In the genomic region with DNA sequence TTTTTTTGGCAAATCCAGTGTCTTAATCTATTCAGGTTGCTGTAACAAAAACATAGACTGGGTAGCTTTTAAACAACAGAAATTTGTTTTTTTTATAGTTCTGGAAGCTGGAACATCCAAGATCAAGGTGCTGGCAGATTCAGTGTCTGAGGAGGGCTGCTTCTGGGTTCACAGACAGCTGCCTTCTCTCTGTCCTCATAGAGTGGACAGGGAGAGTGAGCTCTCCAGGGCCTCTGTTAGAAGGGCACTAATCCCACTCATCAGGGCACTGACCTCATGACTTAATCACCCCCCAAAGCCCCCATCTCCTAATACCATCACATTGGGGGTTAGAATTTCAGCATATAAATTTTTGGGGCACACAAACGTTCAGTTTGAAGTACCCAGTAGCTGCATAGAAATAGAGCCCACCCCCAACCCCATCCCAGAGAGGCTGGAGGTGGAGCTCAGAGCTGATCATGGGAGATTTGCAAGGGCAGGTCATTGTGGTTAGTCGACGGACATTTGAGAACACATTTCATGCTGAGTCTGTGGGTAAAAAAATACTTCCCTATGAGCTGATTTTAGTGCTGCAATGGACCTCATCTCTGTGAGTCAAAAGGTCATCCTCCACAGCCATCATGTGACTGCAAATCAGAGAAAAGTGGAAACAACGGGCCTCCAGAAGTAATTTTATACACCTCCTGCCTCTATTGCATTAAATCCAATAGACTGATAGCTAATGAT, we compare ENCODE assay signal across 22 cellular contexts.
DNase-seq lines count a peak whose midpoint lies in the region; ATAC-seq and TF ChIP-seq lines count a peak whose summit lies in the region.
"Had no signal": no experiment of that assay in that cellular context is flagged by ENCODE, and none has a peak within 500 bp of the region (broad histone marks: within the 10 kb centered on the region; RNA-seq: fewer than 3 reads in every experiment).

No MANE protein-coding gene starts in this region.

- H3K4me3 ChIP-seq in GM12865 (ENCODE audit: low read depth, low read length) = no peak overlapping the region

- DNase-seq in GM12865 (ENCODE audit: low read depth) (peak; percentile 20), NOMO-1 treated with DMSO at 0.1 percent for 48 hours (lab: John Stamatoyannopoulos, UW; ENCODE audit: unreplicated experiment) (peak; percentile 87), non-pigmented ciliary epithelial cell (ENCODE audit: low read depth) (peak; percentile 26), mesothelial cell of epicardium (ENCODE audit: low spot score in 2 of 2, unreplicated experiment in 2 of 2) (no peak)
- DNase-seq in effector memory CD8-positive, alpha-beta T cell = no peak
- no peak for DNase-seq in activated naive CD4-positive, alpha-beta T cell treated with anti-CD3 and anti-CD28 coated beads, Interleukin-2, amount 50 U/mL, for 72 hours (ENCODE audit: low spot score in 2 of 2)
- no peak for DNase-seq in stimulated activated effector memory CD8-positive, alpha-beta T cell treated with anti-CD3 and anti-CD28 coated beads, Interleukin-12 subunit alpha, Interleukin-12 subunit beta, amount 100 ng/mL, for 72 hours (ENCODE audit: low spot score in 2 of 2)
- DNase-seq: activated CD8-positive, alpha-beta T cell treated with anti-CD3 and anti-CD28 coated beads for 36 hours; activated naive CD4-positive, alpha-beta T cell treated with anti-CD3 and anti-CD28 coated beads, Interleukin-2, amount 50 U/mL, for 16 hours; activated T-cell treated with anti-CD3 and anti-CD28 coated beads, Interleukin-2, amount 50 U/mL, for 4 hours; dermis blood vessel endothelial cell; DND-41; foreskin fibroblast; kidney glomerular epithelial cell; midbrain; NCI-H1092; NCI-H524; nucleus accumbens; right cardiac atrium; SIG-M5; T-helper 17 cell had no signal

- no peaks in the 10 kb centered on the region for H3K36me3 Mint-ChIP-seq in effector memory CD8-positive, alpha-beta T cell (ENCODE audit: insufficient read depth)
- peaks cover 1% of the 10 kb centered on the region for H3K36me3 Mint-ChIP-seq in mesothelial cell of epicardium
- no peaks in the 10 kb centered on the region for H3K36me3 Mint-ChIP-seq in activated naive CD4-positive, alpha-beta T cell treated with anti-CD3 and anti-CD28 coated beads, Interleukin-2, amount 50 U/mL, for 72 hours
- H3K36me3 Mint-ChIP-seq in stimulated activated effector memory CD8-positive, alpha-beta T cell treated with anti-CD3 and anti-CD28 coated beads, Interleukin-12 subunit alpha, Interleukin-12 subunit beta, amount 100 ng/mL, for 72 hours = no peaks in the 10 kb centered on the region

- ATAC-seq in effector memory CD8-positive, alpha-beta T cell (replicated peaks) = peak; percentile 16
- no peak for ATAC-seq in HG03439 (IDR thresholded peaks at IDR 0.05; ENCODE audit: unreplicated experiment)
- no peak for ATAC-seq in activated naive CD4-positive, alpha-beta T cell treated with anti-CD3 and anti-CD28 coated beads, Interleukin-2, amount 50 U/mL, for 72 hours
- ATAC-seq in stimulated activated effector memory CD8-positive, alpha-beta T cell treated with anti-CD3 and anti-CD28 coated beads, Interleukin-12 subunit alpha, Interleukin-12 subunit beta, amount 100 ng/mL, for 72 hours = no peak
- ATAC-seq: activated CD8-positive, alpha-beta T cell treated with anti-CD3 and anti-CD28 coated beads for 36 hours; activated T-cell treated with anti-CD3 and anti-CD28 coated beads, Interleukin-2, amount 50 U/mL, for 4 hours; T-helper 17 cell had no signal

- H3K4me3 Mint-ChIP-seq in effector memory CD8-positive, alpha-beta T cell = no peak overlapping the region
- no peak overlapping the region for H3K4me3 Mint-ChIP-seq in mesothelial cell of epicardium
- no peak overlapping the region for H3K4me3 Mint-ChIP-seq in stimulated activated effector memory CD8-positive, alpha-beta T cell treated with anti-CD3 and anti-CD28 coated beads, Interleukin-12 subunit alpha, Interleukin-12 subunit beta, amount 100 ng/mL, for 72 hours
- H3K4me3 Mint-ChIP-seq: activated CD8-positive, alpha-beta T cell treated with anti-CD3 and anti-CD28 coated beads for 36 hours; activated T-cell treated with anti-CD3 and anti-CD28 coated beads, Interleukin-2, amount 50 U/mL, for 4 hours; T-helper 17 cell had no signal

- TF ChIP-seq CTCF in GM12865 (IDR thresholded peaks at IDR 0.05; ENCODE audit: insufficient read depth, low read depth, low read length, missing control alignments) (no peak), mesothelial cell of epicardium (IDR thresholded peaks at IDR 0.05; ENCODE audit: unreplicated experiment) (no peak)

- no peaks in the 10 kb centered on the region for H3K9me3 Mint-ChIP-seq in effector memory CD8-positive, alpha-beta T cell
- H3K9me3 Mint-ChIP-seq in mesothelial cell of epicardium = peaks cover 9% of the 10 kb centered on the region
- H3K9me3 Mint-ChIP-seq in activated naive CD4-positive, alpha-beta T cell treated with anti-CD3 and anti-CD28 coated beads, Interleukin-2, amount 50 U/mL, for 72 hours = peaks cover 0 to 25% of the 10 kb centered on the region in 2 donors
- H3K9me3 Mint-ChIP-seq in stimulated activated effector memory CD8-positive, alpha-beta T cell treated with anti-CD3 and anti-CD28 coated beads, Interleukin-12 subunit alpha, Interleukin-12 subunit beta, amount 100 ng/mL, for 72 hours = peaks cover 6% of the 10 kb centered on the region

- peaks cover 9 to 14% of the 10 kb centered on the region in 2 donors for H3K27me3 Mint-ChIP-seq in effector memory CD8-positive, alpha-beta T cell
- H3K27me3 Mint-ChIP-seq in mesothelial cell of epicardium (ENCODE audit: low read depth) = no peaks in the 10 kb centered on the region
- H3K27me3 Mint-ChIP-seq: activated CD8-positive, alpha-beta T cell treated with anti-CD3 and anti-CD28 coated beads for 36 hours; T-helper 17 cell had no signal

- H3K4me1 Mint-ChIP-seq in effector memory CD8-positive, alpha-beta T cell (ENCODE audit: low read depth in 2 of 2) = no peaks in the 10 kb centered on the region
- peaks cover 21% of the 10 kb centered on the region for H3K4me1 Mint-ChIP-seq in mesothelial cell of epicardium
- no peaks in the 10 kb centered on the region for H3K4me1 Mint-ChIP-seq in stimulated activated effector memory CD8-positive, alpha-beta T cell treated with anti-CD3 and anti-CD28 coated beads, Interleukin-12 subunit alpha, Interleukin-12 subunit beta, amount 100 ng/mL, for 72 hours
- H3K4me1 Mint-ChIP-seq: T-helper 17 cell had no signal

- no peak overlapping the region for H3K27ac Mint-ChIP-seq in effector memory CD8-positive, alpha-beta T cell
- no peak overlapping the region for H3K27ac Mint-ChIP-seq in mesothelial cell of epicardium
- no peak overlapping the region for H3K27ac Mint-ChIP-seq in activated naive CD4-positive, alpha-beta T cell treated with anti-CD3 and anti-CD28 coated beads, Interleukin-2, amount 50 U/mL, for 72 hours
- H3K27ac Mint-ChIP-seq in stimulated activated effector memory CD8-positive, alpha-beta T cell treated with anti-CD3 and anti-CD28 coated beads, Interleukin-12 subunit alpha, Interleukin-12 subunit beta, amount 100 ng/mL, for 72 hours = no peak overlapping the region
- H3K27ac Mint-ChIP-seq: activated CD8-positive, alpha-beta T cell treated with anti-CD3 and anti-CD28 coated beads for 36 hours; T-helper 17 cell had no signal

Comparison
In these comparisons a context has a peak if more than half of its experiments do, and no peak if none do; other contexts are left out.
1. DNase-seq: peak in GM12865 (single experiment), NOMO-1 treated with DMSO at 0.1 percent for 48 hours (single experiment) and non-pigmented ciliary epithelial cell (single experiment); none in effector memory CD8-positive, alpha-beta T cell (0 of 3), mesothelial cell of epicardium (0 of 2), activated naive CD4-positive, alpha-beta T cell treated with anti-CD3 and anti-CD28 coated beads, Interleukin-2, amount 50 U/mL, for 72 hours (0 of 2) and stimulated activated effector memory CD8-positive, alpha-beta T cell treated with anti-CD3 and anti-CD28 coated beads, Interleukin-12 subunit alpha, Interleukin-12 subunit beta, amount 100 ng/mL, for 72 hours (0 of 2).